In genomic region chr20:34956751-34957472, GRCh38 we compare ENCODE assay signal across 1 cellular context.
TF ChIP-seq lines count a peak whose summit lies in the region.

No MANE protein-coding gene starts in this region.

TF ChIP-seq in HepG2, 621 proteins besides CTCF, POLR2A, EP300 and RAD21:
- TF ChIP-seq ZNF784 (CRISPR knock-in tag; IDR thresholded peaks at IDR 0.05; ENCODE audit: borderline replicate concordance) (0 out of 2 replicates have a peak, but pooled peaks have one; percentile 52), ZNF501 (CRISPR knock-in tag; IDR thresholded peaks at IDR 0.05) (0 out of 2 replicates have a peak, but pooled peaks have one; percentile 5), ZNF292 (CRISPR knock-in tag; IDR thresholded peaks at IDR 0.05; ENCODE audit: borderline replicate concordance, low read depth) (0 out of 2 replicates have a peak, but pooled peaks have one; percentile 30), KLF13 (CRISPR knock-in tag; IDR thresholded peaks at IDR 0.05) (0 out of 2 replicates have a peak, but pooled peaks have one; percentile 9), MYC (CRISPR knock-in tag; IDR thresholded peaks at IDR 0.05; ENCODE audit: borderline replicate concordance) (0 out of 2 replicates have a peak, but pooled peaks have one; percentile 33), ZBTB38 (CRISPR knock-in tag; IDR thresholded peaks at IDR 0.05) (0 out of 2 replicates have a peak, but pooled peaks have one; percentile 9), ZNF782 (CRISPR knock-in tag; IDR thresholded peaks at IDR 0.05; ENCODE audit: borderline replicate concordance) (no peak), ZNF274 (CRISPR knock-in tag; IDR thresholded peaks at IDR 0.05) (peak; percentile 64), ZNF512 (CRISPR knock-in tag; IDR thresholded peaks at IDR 0.05) (0 out of 2 replicates have a peak, but pooled peaks have one; percentile 59), ZNF598 (CRISPR knock-in tag; IDR thresholded peaks at IDR 0.05; ENCODE audit: borderline replicate concordance) (peak; percentile 71; the same call in 1 of the 2 replicates), MAX (IDR thresholded peaks at IDR 0.05) (0 out of 2 replicates have a peak, but pooled peaks have one; percentile 17), MXD1 (CRISPR knock-in tag; IDR thresholded peaks at IDR 0.05) (0 out of 2 replicates have a peak, but pooled peaks have one; percentile 34), PCBP2 (optimal IDR thresholded peaks at IDR 0.05; ENCODE audit: low read depth, low read length, poor library complexity, severe bottlenecking) (no peak), ZNF547 (CRISPR knock-in tag; IDR thresholded peaks at IDR 0.05) (0 out of 2 replicates have a peak, but pooled peaks have one; percentile 57), ZNF713 (CRISPR knock-in tag; IDR thresholded peaks at IDR 0.05) (0 out of 2 replicates have a peak, but pooled peaks have one; percentile 5), ZNF350 (CRISPR knock-in tag; IDR thresholded peaks at IDR 0.05; ENCODE audit: borderline replicate concordance, low read depth) (peak; percentile 8; the same call in 1 of the 2 replicates), NPAS2 (CRISPR knock-in tag; IDR thresholded peaks at IDR 0.05; ENCODE audit: borderline replicate concordance) (0 out of 2 replicates have a peak, but pooled peaks have one; percentile 62), ZNF556 (CRISPR knock-in tag; IDR thresholded peaks at IDR 0.05; ENCODE audit: borderline replicate concordance) (no peak), TBX3 (IDR thresholded peaks at IDR 0.05; ENCODE audit: borderline replicate concordance) (no peak), BCL3 (CRISPR knock-in tag; IDR thresholded peaks at IDR 0.05) (peak; percentile 53; the same call in 1 of the 2 replicates), ZMYM4 (CRISPR knock-in tag; IDR thresholded peaks at IDR 0.05) (no peak), ZNF770 (CRISPR knock-in tag; IDR thresholded peaks at IDR 0.05) (peak; percentile 82), EED (CRISPR knock-in tag; IDR thresholded peaks at IDR 0.05) (peak; percentile 64), ZNF772 (CRISPR knock-in tag; IDR thresholded peaks at IDR 0.05) (0 out of 2 replicates have a peak, but pooled peaks have one; percentile 38), ZFY (CRISPR knock-in tag; IDR thresholded peaks at IDR 0.05) (peak; percentile 24; the same call in 1 of the 2 replicates), ZNF879 (CRISPR knock-in tag; IDR thresholded peaks at IDR 0.05) (no peak), ZNF891 (CRISPR knock-in tag; IDR thresholded peaks at IDR 0.05) (peak; percentile 52; the same call in 1 of the 2 replicates), TBX2 (CRISPR knock-in tag; IDR thresholded peaks at IDR 0.05; ENCODE audit: borderline replicate concordance) (peak; percentile 27; the same call in 1 of the 2 replicates), ZNF138 (CRISPR knock-in tag; IDR thresholded peaks at IDR 0.05; ENCODE audit: low read depth) (0 out of 2 replicates have a peak, but pooled peaks have one; percentile 44), YEATS4 (CRISPR knock-in tag; IDR thresholded peaks at IDR 0.05; ENCODE audit: borderline replicate concordance) (0 out of 2 replicates have a peak, but pooled peaks have one; percentile 22)
